In the genomic region with DNA sequence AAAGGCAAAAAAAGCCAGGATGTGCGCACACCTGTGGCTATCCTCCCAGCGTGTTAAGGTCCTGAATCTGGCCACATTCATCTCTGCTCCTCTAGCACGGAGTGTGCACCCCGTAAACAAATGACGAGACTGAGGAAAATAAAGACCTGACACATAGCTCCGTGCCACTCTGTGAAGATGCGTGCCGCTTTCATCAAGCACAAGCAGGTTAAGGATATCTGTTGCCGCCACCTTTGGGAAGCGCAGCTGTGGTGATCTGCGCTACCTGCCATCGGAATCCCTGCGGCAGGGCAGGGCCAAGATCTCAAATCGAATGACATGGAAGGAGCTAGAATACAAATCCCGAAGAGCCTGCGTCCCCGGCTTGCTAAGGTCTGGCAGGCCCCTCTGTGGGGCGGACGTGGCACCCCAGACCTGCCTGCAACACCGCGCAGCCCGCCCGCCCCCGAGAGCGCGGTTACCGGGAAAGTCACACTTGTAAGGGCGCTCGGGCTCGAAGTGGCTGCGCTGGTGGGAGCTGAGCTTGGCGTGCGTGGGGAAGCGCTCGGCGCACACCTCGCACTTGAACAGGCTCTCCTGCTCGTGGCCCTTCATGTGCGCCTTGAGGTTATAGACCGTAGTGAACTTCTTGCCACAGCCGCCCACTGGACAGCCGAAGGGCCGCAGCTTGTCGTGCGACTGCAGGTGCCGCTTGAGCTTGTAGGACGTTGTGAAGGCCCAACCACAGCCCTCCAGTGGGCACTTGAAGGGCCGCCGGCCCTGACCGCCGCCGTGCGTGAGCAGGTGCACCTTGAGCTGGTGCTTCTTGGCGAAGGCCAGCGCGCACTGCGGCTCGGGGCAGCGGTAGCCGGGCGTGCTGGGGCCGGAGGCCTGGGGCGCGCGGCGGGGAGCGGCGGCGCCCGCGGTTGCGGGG, we compare ENCODE assay signal across 1 cellular context.
TF ChIP-seq lines count a peak whose summit lies in the region.

No MANE protein-coding gene starts in this region.

TF ChIP-seq in HepG2, 621 proteins besides CTCF, POLR2A, EP300 and RAD21 (continued from another document and continues in another):
- TF ChIP-seq ETS1 (CRISPR knock-in tag; IDR thresholded peaks at IDR 0.05): peak; percentile 51; the same call in 1 of the 2 replicates
- peak; percentile 77; the same call in 1 of the 2 replicates for TF ChIP-seq ZC3H13 (CRISPR knock-in tag; IDR thresholded peaks at IDR 0.05)
- TF ChIP-seq ZNF235 (CRISPR knock-in tag; IDR thresholded peaks at IDR 0.05; ENCODE audit: borderline replicate concordance): 0 out of 2 replicates have a peak, but pooled peaks have one; percentile 59
- TF ChIP-seq TMF1 (CRISPR knock-in tag; IDR thresholded peaks at IDR 0.05; ENCODE audit: low read depth): 0 out of 2 replicates have a peak, but pooled peaks have one; percentile 67
- TF ChIP-seq MYC (CRISPR knock-in tag; IDR thresholded peaks at IDR 0.05; ENCODE audit: borderline replicate concordance): peak; percentile 9; the same call in 1 of the 2 replicates
- TF ChIP-seq ZGPAT (CRISPR knock-in tag; IDR thresholded peaks at IDR 0.05): 0 out of 2 replicates have a peak, but pooled peaks have one; percentile 18
- TF ChIP-seq, protein P1, sequence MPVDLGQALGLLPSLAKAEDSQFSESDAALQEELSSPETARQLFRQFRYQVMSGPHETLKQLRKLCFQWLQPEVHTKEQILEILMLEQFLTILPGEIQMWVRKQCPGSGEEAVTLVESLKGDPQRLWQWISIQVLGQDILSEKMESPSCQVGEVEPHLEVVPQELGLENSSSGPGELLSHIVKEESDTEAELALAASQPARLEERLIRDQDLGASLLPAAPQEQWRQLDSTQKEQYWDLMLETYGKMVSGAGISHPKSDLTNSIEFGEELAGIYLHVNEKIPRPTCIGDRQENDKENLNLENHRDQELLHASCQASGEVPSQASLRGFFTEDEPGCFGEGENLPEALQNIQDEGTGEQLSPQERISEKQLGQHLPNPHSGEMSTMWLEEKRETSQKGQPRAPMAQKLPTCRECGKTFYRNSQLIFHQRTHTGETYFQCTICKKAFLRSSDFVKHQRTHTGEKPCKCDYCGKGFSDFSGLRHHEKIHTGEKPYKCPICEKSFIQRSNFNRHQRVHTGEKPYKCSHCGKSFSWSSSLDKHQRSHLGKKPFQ (CRISPR knock-in tag; IDR thresholded peaks at IDR 0.05; ENCODE audit: insufficient replicate concordance): peak; percentile 3
- peak; percentile 38 for TF ChIP-seq HNRNPLL (IDR thresholded peaks at IDR 0.05; ENCODE audit: low read depth, low read length, poor library complexity, severe bottlenecking)
- 0 out of 2 replicates have a peak, but pooled peaks have one; percentile 21 for TF ChIP-seq ZBTB7B (CRISPR knock-in tag; IDR thresholded peaks at IDR 0.05)
- 0 out of 2 replicates have a peak, but pooled peaks have one; percentile 18 for TF ChIP-seq SP4 (CRISPR knock-in tag; IDR thresholded peaks at IDR 0.05)
- TF ChIP-seq CBFB (CRISPR knock-in tag; IDR thresholded peaks at IDR 0.05): no peak
- TF ChIP-seq AKAP8 (CRISPR knock-in tag; IDR thresholded peaks at IDR 0.05): 0 out of 2 replicates have a peak, but pooled peaks have one; percentile 10
- no peak for TF ChIP-seq ZNF724P (CRISPR knock-in tag; IDR thresholded peaks at IDR 0.05; ENCODE audit: borderline replicate concordance)
- peak; percentile 62; the same call in 1 of the 2 replicates for TF ChIP-seq RBFOX2 (IDR thresholded peaks at IDR 0.05; ENCODE audit: low read depth, low read length)
- no peak for TF ChIP-seq ZNF614 (CRISPR knock-in tag; IDR thresholded peaks at IDR 0.05; ENCODE audit: borderline replicate concordance)
- TF ChIP-seq, protein P2, sequence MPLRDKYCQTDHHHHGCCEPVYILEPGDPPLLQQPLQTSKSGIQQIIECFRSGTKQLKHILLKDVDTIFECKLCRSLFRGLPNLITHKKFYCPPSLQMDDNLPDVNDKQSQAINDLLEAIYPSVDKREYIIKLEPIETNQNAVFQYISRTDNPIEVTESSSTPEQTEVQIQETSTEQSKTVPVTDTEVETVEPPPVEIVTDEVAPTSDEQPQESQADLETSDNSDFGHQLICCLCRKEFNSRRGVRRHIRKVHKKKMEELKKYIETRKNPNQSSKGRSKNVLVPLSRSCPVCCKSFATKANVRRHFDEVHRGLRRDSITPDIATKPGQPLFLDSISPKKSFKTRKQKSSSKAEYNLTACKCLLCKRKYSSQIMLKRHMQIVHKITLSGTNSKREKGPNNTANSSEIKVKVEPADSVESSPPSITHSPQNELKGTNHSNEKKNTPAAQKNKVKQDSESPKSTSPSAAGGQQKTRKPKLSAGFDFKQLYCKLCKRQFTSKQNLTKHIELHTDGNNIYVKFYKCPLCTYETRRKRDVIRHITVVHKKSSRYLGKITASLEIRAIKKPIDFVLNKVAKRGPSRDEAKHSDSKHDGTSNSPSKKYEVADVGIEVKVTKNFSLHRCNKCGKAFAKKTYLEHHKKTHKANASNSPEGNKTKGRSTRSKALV (CRISPR knock-in tag; IDR thresholded peaks at IDR 0.05): peak; percentile 81
- no peak for TF ChIP-seq XRCC5 (optimal IDR thresholded peaks at IDR 0.05; ENCODE audit: low read length)
- 0 out of 2 replicates have a peak, but pooled peaks have one; percentile 16 for TF ChIP-seq POGZ (CRISPR knock-in tag; IDR thresholded peaks at IDR 0.05)
- TF ChIP-seq, protein P3, sequence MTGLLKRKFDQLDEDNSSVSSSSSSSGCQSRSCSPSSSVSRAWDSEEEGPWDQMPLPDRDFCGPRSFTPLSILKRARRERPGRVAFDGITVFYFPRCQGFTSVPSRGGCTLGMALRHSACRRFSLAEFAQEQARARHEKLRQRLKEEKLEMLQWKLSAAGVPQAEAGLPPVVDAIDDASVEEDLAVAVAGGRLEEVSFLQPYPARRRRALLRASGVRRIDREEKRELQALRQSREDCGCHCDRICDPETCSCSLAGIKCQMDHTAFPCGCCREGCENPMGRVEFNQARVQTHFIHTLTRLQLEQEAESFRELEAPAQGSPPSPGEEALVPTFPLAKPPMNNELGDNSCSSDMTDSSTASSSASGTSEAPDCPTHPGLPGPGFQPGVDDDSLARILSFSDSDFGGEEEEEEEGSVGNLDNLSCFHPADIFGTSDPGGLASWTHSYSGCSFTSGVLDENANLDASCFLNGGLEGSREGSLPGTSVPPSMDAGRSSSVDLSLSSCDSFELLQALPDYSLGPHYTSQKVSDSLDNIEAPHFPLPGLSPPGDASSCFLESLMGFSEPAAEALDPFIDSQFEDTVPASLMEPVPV (CRISPR knock-in tag; IDR thresholded peaks at IDR 0.05): peak; percentile 59; the same call in 1 of the 2 replicates
- peak; percentile 71; the same call in 1 of the 2 replicates for TF ChIP-seq ZNF225 (CRISPR knock-in tag; IDR thresholded peaks at IDR 0.05)
- no peak for TF ChIP-seq SOX6 (IDR thresholded peaks at IDR 0.05)
- 0 out of 2 replicates have a peak, but pooled peaks have one; percentile 18 for TF ChIP-seq SOX6 (CRISPR knock-in tag; IDR thresholded peaks at IDR 0.05)
- TF ChIP-seq MYPOP (CRISPR knock-in tag; IDR thresholded peaks at IDR 0.05): 0 out of 2 replicates have a peak, but pooled peaks have one; percentile 42
- no peak for TF ChIP-seq ZBTB40 (IDR thresholded peaks at IDR 0.05)
- peak; percentile 46; the same call in 1 of the 2 replicates for TF ChIP-seq ZBTB40 (CRISPR knock-in tag; IDR thresholded peaks at IDR 0.05)
- TF ChIP-seq KDM5B (CRISPR knock-in tag; IDR thresholded peaks at IDR 0.05; ENCODE audit: borderline replicate concordance): 0 out of 2 replicates have a peak, but pooled peaks have one; percentile 44
- TF ChIP-seq PHF8 (CRISPR knock-in tag; IDR thresholded peaks at IDR 0.05): peak; percentile 51; the same call in 1 of the 2 replicates
- 0 out of 2 replicates have a peak, but pooled peaks have one; percentile 16 for TF ChIP-seq MEIS2 (CRISPR knock-in tag; IDR thresholded peaks at IDR 0.05)
- TF ChIP-seq HDAC1 (CRISPR knock-in tag; IDR thresholded peaks at IDR 0.05): 0 out of 2 replicates have a peak, but pooled peaks have one; percentile 9
- 0 out of 2 replicates have a peak, but pooled peaks have one; percentile 2 for TF ChIP-seq ZFY (CRISPR knock-in tag; IDR thresholded peaks at IDR 0.05)
